Comparison of ENCODE assay signal across 1 cellular context in genomic region chr9:137083418-137084004, GRCh38.
TF ChIP-seq lines count a peak whose summit lies in the region.

No MANE protein-coding gene starts in this region.

TF ChIP-seq in K562, 482 proteins besides CTCF, POLR2A, EP300 and RAD21 (continues in another document):
- 0 out of 2 replicates have a peak, but pooled peaks have one; percentile 37 for TF ChIP-seq EHMT2 (IDR thresholded peaks at IDR 0.05)
- no peak for TF ChIP-seq ZHX1 (conservative IDR thresholded peaks at IDR 0.05; ENCODE audit: low read length)
- TF ChIP-seq TRIM28 (IDR thresholded peaks at IDR 0.05): peak; percentile 55; the same call in 1 of the 2 replicates
- TF ChIP-seq POLR2G (IDR thresholded peaks at IDR 0.05; ENCODE audit: low read depth, low read length): peak; percentile 39; the same call in 1 of the 2 replicates
- peak; percentile 23; the same call in 1 of the 2 replicates for TF ChIP-seq PHF8 (IDR thresholded peaks at IDR 0.05; ENCODE audit: borderline replicate concordance, low read length)
- TF ChIP-seq NRF1 (conservative IDR thresholded peaks at IDR 0.05 in 1 of 2, IDR thresholded peaks at IDR 0.05 in 1 of 2): peak; percentile 69 to 72
- TF ChIP-seq BDP1 (IDR thresholded peaks at IDR 0.05; ENCODE audit: insufficient read depth, insufficient read length): no peak
- no peak for TF ChIP-seq ZNF431 (CRISPR knock-in tag; IDR thresholded peaks at IDR 0.05)
- peak; percentile 40; the same call in 1 of the 2 replicates for TF ChIP-seq MYNN (IDR thresholded peaks at IDR 0.05)
- TF ChIP-seq MYNN (CRISPR knock-in tag; IDR thresholded peaks at IDR 0.05): no peak
- TF ChIP-seq MNT (conservative IDR thresholded peaks at IDR 0.05): 0 out of 4 replicates have a peak, but pooled peaks of 1 of the 2 experiments have one; percentile 32
- no peak for TF ChIP-seq ZNF263 (CRISPR knock-in tag; IDR thresholded peaks at IDR 0.05; ENCODE audit: borderline replicate concordance)
- 0 out of 2 replicates have a peak, but pooled peaks have one; percentile 23 for TF ChIP-seq ATF7 (IDR thresholded peaks at IDR 0.05)
- no peak for TF ChIP-seq MCM2 (IDR thresholded peaks at IDR 0.05; ENCODE audit: low read depth)
- peak in 1 of 2 experiments; percentile 74; a peak in 1 of 4 replicates for TF ChIP-seq UBTF (IDR thresholded peaks at IDR 0.05; ENCODE audit: borderline replicate concordance in 1 of 2, low read depth in 2 of 2, low read length in 2 of 2)
- no peak for TF ChIP-seq CHD1 (IDR thresholded peaks at IDR 0.05; ENCODE audit: low read length)
- TF ChIP-seq JUN (IDR thresholded peaks at IDR 0.05; ENCODE audit: borderline replicate concordance, low read depth, low read length): peak; percentile 62; the same call in 1 of the 2 replicates
- no peak for TF ChIP-seq JUN (CRISPR knock-in tag; IDR thresholded peaks at IDR 0.05; ENCODE audit: borderline replicate concordance)
- TF ChIP-seq YY1 (IDR thresholded peaks at IDR 0.05; ENCODE audit: borderline replicate concordance in 1 of 3, control insufficient read depth in 1 of 3, extremely low read depth in 1 of 3, insufficient read depth in 3 of 3, insufficient read length in 1 of 3, insufficient replicate concordance in 2 of 3, low read depth in 1 of 3, low read length in 2 of 3): peak in 2 of 3 experiments; percentile 19 to 76
- 0 out of 2 replicates have a peak, but pooled peaks have one; percentile 31 for TF ChIP-seq LEF1 (IDR thresholded peaks at IDR 0.05)
- no peak for TF ChIP-seq HNRNPL (IDR thresholded peaks at IDR 0.05; ENCODE audit: low read depth, low read length)
- TF ChIP-seq ZNF395 (CRISPR knock-in tag; IDR thresholded peaks at IDR 0.05): no peak
- TF ChIP-seq SRSF7 (optimal IDR thresholded peaks at IDR 0.05; ENCODE audit: low read depth, low read length): no peak
- TF ChIP-seq IFI16 (CRISPR knock-in tag; IDR thresholded peaks at IDR 0.05): no peak
- peak; percentile 87 for TF ChIP-seq ZFP36 (IDR thresholded peaks at IDR 0.05; ENCODE audit: low read depth, low read length, partially characterized antibody)
- 0 out of 2 replicates have a peak, but pooled peaks have one; percentile 48 for TF ChIP-seq BACH1 (tag; IDR thresholded peaks at IDR 0.05)
- TF ChIP-seq DPF2 (IDR thresholded peaks at IDR 0.05): peak; percentile 62; the same call in 1 of the 2 replicates
- no peak for TF ChIP-seq MIER1 (IDR thresholded peaks at IDR 0.05; ENCODE audit: low read depth)
- peak; percentile 87 for TF ChIP-seq JUND (IDR thresholded peaks at IDR 0.05; ENCODE audit: borderline replicate concordance, low read depth, low read length)
- TF ChIP-seq JUND (tag; IDR thresholded peaks at IDR 0.05; ENCODE audit: borderline replicate concordance, low read depth, low read length): peak; percentile 78; the same call in 1 of the 3 replicates
- no peak for TF ChIP-seq MXI1 (IDR thresholded peaks at IDR 0.05; ENCODE audit: low read depth, low read length)
- TF ChIP-seq MAFF (IDR thresholded peaks at IDR 0.05; ENCODE audit: low read length): 0 out of 2 replicates have a peak, but pooled peaks have one; percentile 29
- no peak for TF ChIP-seq ZNF444 (CRISPR knock-in tag; IDR thresholded peaks at IDR 0.05)
- TF ChIP-seq SRSF1 (IDR thresholded peaks at IDR 0.05; ENCODE audit: low read depth, low read length): no peak
- TF ChIP-seq THAP12 (CRISPR knock-in tag; IDR thresholded peaks at IDR 0.05): no peak
- no peak for TF ChIP-seq ARHGAP35 (IDR thresholded peaks at IDR 0.05; ENCODE audit: partially characterized antibody)
- TF ChIP-seq RBFOX2 (IDR thresholded peaks at IDR 0.05; ENCODE audit: low read depth, low read length): peak; percentile 45; the same call in 1 of the 2 replicates
- no peak for TF ChIP-seq THRAP3 (IDR thresholded peaks at IDR 0.05; ENCODE audit: borderline replicate concordance)
- 0 out of 2 replicates have a peak, but pooled peaks have one; percentile 15 for TF ChIP-seq ZBTB17 (CRISPR knock-in tag; IDR thresholded peaks at IDR 0.05)
- TF ChIP-seq ZNF695 (CRISPR knock-in tag; IDR thresholded peaks at IDR 0.05): no peak
- no peak for TF ChIP-seq HSF4 (CRISPR knock-in tag; IDR thresholded peaks at IDR 0.05; ENCODE audit: borderline replicate concordance)
- peak; percentile 29 for TF ChIP-seq RBBP5 (IDR thresholded peaks at IDR 0.05; ENCODE audit: borderline replicate concordance, insufficient read depth, low read length, poor library complexity, severe bottlenecking)
- no peak for TF ChIP-seq BRD9 (IDR thresholded peaks at IDR 0.05; ENCODE audit: low read depth, partially characterized antibody)
- peak; percentile 36; the same call in 1 of the 2 replicates for TF ChIP-seq MTA3 (IDR thresholded peaks at IDR 0.05; ENCODE audit: borderline replicate concordance)
- no peak for TF ChIP-seq TCFL5 (CRISPR knock-in tag; conservative IDR thresholded peaks at IDR 0.05)
- peak in 1 of 2 experiments; percentile 49; a peak in 2 of 4 replicates for TF ChIP-seq RCOR1 (IDR thresholded peaks at IDR 0.05; ENCODE audit: borderline replicate concordance in 1 of 2, low read depth in 2 of 2, low read length in 2 of 2)
- TF ChIP-seq ZBTB33 (CRISPR knock-in tag; IDR thresholded peaks at IDR 0.05): no peak
- TF ChIP-seq HMG20B (CRISPR knock-in tag; IDR thresholded peaks at IDR 0.05): no peak
- peak; percentile 61 for TF ChIP-seq C11orf30 (IDR thresholded peaks at IDR 0.05; ENCODE audit: low read depth)
- TF ChIP-seq TRIM24 (IDR thresholded peaks at IDR 0.05): 0 out of 4 replicates have a peak, but pooled peaks of 1 of the 2 experiments have one; percentile 17
- TF ChIP-seq CEBPG (CRISPR knock-in tag; IDR thresholded peaks at IDR 0.05): no peak
- no peak for TF ChIP-seq CEBPG (tag; conservative IDR thresholded peaks at IDR 0.05 in 1 of 2, IDR thresholded peaks at IDR 0.05 in 1 of 2)
- peak; percentile 63 for TF ChIP-seq ARID1B (IDR thresholded peaks at IDR 0.05)
- no peak for TF ChIP-seq ARID3B (CRISPR knock-in tag; IDR thresholded peaks at IDR 0.05; ENCODE audit: borderline replicate concordance)
- TF ChIP-seq ZNF655 (CRISPR knock-in tag; IDR thresholded peaks at IDR 0.05): no peak
